In genomic region chr14:24232121-24232644, GRCh38 we compare ENCODE assay signal across 1 cellular context.
A peak's percentile ranks its signal among the peaks of the same experiment; 100 is the strongest.
TF ChIP-seq lines count a peak whose summit lies in the region.

Gene NEDD8, minus strand, starts transcription at chr14:24232367. Its CDS starts 100 bp downstream, at chr14:24232267.

TF ChIP-seq in HepG2, 621 proteins besides CTCF, POLR2A, EP300 and RAD21 (continued from another document):
- no peak for TF ChIP-seq GRHL1 (CRISPR knock-in tag; conservative IDR thresholded peaks at IDR 0.05)
- TF ChIP-seq ZNF33B (CRISPR knock-in tag; IDR thresholded peaks at IDR 0.05) = peak; percentile 23; the same call in 1 of the 2 replicates
- TF ChIP-seq PATZ1 (CRISPR knock-in tag; IDR thresholded peaks at IDR 0.05) = peak; percentile 66
- TF ChIP-seq ZNF350 (CRISPR knock-in tag; IDR thresholded peaks at IDR 0.05; ENCODE audit: borderline replicate concordance, low read depth) = peak; percentile 85
- TF ChIP-seq DRAP1 (CRISPR knock-in tag; IDR thresholded peaks at IDR 0.05) = peak; percentile 58
- peak; percentile 25; the same call in 1 of the 2 replicates for TF ChIP-seq ZNF451 (CRISPR knock-in tag; IDR thresholded peaks at IDR 0.05)
- peak; percentile 92 for TF ChIP-seq KDM5B (CRISPR knock-in tag; IDR thresholded peaks at IDR 0.05; ENCODE audit: borderline replicate concordance)
- peak; percentile 4; the same call in 1 of the 2 replicates for TF ChIP-seq ZNF766 (CRISPR knock-in tag; IDR thresholded peaks at IDR 0.05; ENCODE audit: borderline replicate concordance)
- peak; percentile 95; the same call in 1 of the 2 replicates for TF ChIP-seq ZFP91 (CRISPR knock-in tag; IDR thresholded peaks at IDR 0.05; ENCODE audit: borderline replicate concordance)
- TF ChIP-seq NR2F6 (IDR thresholded peaks at IDR 0.05) = peak; percentile 42
- TF ChIP-seq NR2F6 (CRISPR knock-in tag; IDR thresholded peaks at IDR 0.05) = peak; percentile 64; the same call in 1 of the 2 replicates
- TF ChIP-seq SP2 (CRISPR knock-in tag; IDR thresholded peaks at IDR 0.05) = peak; percentile 72
- peak; percentile 30; the same call in 1 of the 2 replicates for TF ChIP-seq HES4 (CRISPR knock-in tag; IDR thresholded peaks at IDR 0.05; ENCODE audit: borderline replicate concordance)
- no peak; the same call in 1 of the 2 replicates for TF ChIP-seq KLF12 (CRISPR knock-in tag; IDR thresholded peaks at IDR 0.05; ENCODE audit: borderline replicate concordance)
- 0 out of 2 replicates have a peak, but pooled peaks have one; percentile 21 for TF ChIP-seq BATF2 (CRISPR knock-in tag; IDR thresholded peaks at IDR 0.05)
- TF ChIP-seq ZNF503 (CRISPR knock-in tag; IDR thresholded peaks at IDR 0.05) = peak; percentile 58
- TF ChIP-seq AGO1 (IDR thresholded peaks at IDR 0.05; ENCODE audit: low read depth, low read length, poor library complexity, severe bottlenecking) = peak; percentile 84
- no peak for TF ChIP-seq ZNF577 (CRISPR knock-in tag; IDR thresholded peaks at IDR 0.05; ENCODE audit: borderline replicate concordance, low read depth)
- peak; percentile 28; the same call in 1 of the 2 replicates for TF ChIP-seq ZSCAN9 (CRISPR knock-in tag; IDR thresholded peaks at IDR 0.05; ENCODE audit: borderline replicate concordance)
- peak; percentile 96; the same call in 1 of the 2 replicates for TF ChIP-seq TBP (CRISPR knock-in tag; IDR thresholded peaks at IDR 0.05)
- peak; percentile 51; the same call in 1 of the 2 replicates for TF ChIP-seq CHD2 (IDR thresholded peaks at IDR 0.05; ENCODE audit: low read depth, low read length)
- no peak for TF ChIP-seq RFX1 (IDR thresholded peaks at IDR 0.05)
- TF ChIP-seq NFIB (CRISPR knock-in tag; IDR thresholded peaks at IDR 0.05; ENCODE audit: borderline replicate concordance) = 0 out of 2 replicates have a peak, but pooled peaks have one; percentile 74
- peak; percentile 91 for TF ChIP-seq ZFX (CRISPR knock-in tag; IDR thresholded peaks at IDR 0.05; ENCODE audit: low read depth)
